ENCODE assay signal across 1 cellular context in the genomic region with DNA sequence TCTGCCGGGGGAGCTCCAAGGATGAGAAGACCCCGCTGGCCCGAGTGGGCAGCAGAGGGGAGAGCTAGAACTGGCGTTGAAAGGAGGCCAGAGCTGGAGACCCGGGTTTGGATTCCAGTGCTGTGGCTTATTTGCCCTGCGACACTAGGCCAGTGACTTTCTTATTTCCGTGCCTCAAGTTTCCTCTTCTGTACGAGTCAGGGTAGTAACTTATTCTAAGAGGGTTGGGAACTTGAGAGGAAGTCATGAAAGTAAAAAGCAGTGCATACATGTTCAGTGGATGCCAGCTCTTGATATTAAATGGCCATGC.
TF ChIP-seq lines count a peak whose summit lies in the region.

No MANE protein-coding gene starts in this region.

TF ChIP-seq in HepG2, 621 proteins besides CTCF, POLR2A, EP300 and RAD21:
- 0 out of 2 replicates have a peak, but pooled peaks have one; percentile 1 for TF ChIP-seq NCOA2 (CRISPR knock-in tag; IDR thresholded peaks at IDR 0.05)
- TF ChIP-seq SMYD3 (CRISPR knock-in tag; IDR thresholded peaks at IDR 0.05): 0 out of 2 replicates have a peak, but pooled peaks have one; percentile 3
- 0 out of 2 replicates have a peak, but pooled peaks have one; percentile 10 for TF ChIP-seq ZNF543 (CRISPR knock-in tag; IDR thresholded peaks at IDR 0.05)
- TF ChIP-seq FOXK1 (CRISPR knock-in tag; IDR thresholded peaks at IDR 0.05; ENCODE audit: borderline replicate concordance, low read depth): no peak
- no peak for TF ChIP-seq SMARCC2 (IDR thresholded peaks at IDR 0.05)
- TF ChIP-seq ZBTB7B (CRISPR knock-in tag; IDR thresholded peaks at IDR 0.05): 0 out of 2 replicates have a peak, but pooled peaks have one; percentile 35
- TF ChIP-seq EZH2 (conservative IDR thresholded peaks at IDR 0.05; ENCODE audit: low read depth, low read length): no peak
- no peak for TF ChIP-seq ARNTL (CRISPR knock-in tag; IDR thresholded peaks at IDR 0.05)
- TF ChIP-seq JUN (CRISPR knock-in tag; IDR thresholded peaks at IDR 0.05): no peak
